In the genomic region with DNA sequence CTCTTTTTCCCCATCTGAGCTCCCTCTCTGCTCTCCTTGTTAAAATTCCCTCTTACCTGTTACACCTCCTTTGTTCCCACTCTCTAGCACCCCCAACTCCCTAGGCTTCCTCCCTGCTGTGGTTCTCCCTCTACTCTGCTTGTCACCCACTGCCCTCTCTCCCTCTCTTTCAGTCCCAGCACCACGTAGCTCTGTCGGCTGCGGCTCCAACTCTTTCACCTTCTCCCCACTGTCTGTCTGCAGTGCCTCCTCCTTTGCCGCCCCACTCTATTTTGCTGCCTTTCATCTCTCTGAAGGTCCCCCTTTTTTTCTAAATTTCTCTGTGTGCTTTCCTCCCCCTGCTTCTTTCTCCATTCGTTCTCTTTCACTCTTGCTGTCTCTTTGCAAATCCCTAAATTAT, we compare ENCODE assay signal across 8 cellular contexts. TPM values are rescaled to one million over a fixed set of nuclear protein-coding genes. Genes with fewer than 3 reads are reported as not detected.
DNase-seq lines count a peak whose midpoint lies in the region; ATAC-seq and TF ChIP-seq lines count a peak whose summit lies in the region.

No MANE protein-coding gene starts in this region.

- H3K9ac ChIP-seq in iPS-18a (ENCODE audit: low read length), result peak overlapping the region; percentile 28

- no peak for TF ChIP-seq CTCF in HFFc6 (IDR thresholded peaks at IDR 0.05)

- peaks cover 7% of the 10 kb centered on the region for H3K36me3 ChIP-seq in iPS-18a (ENCODE audit: control insufficient read depth, low read depth, low read length)

- peaks cover 16% of the 10 kb centered on the region for H3K4me1 Mint-ChIP-seq in HFFc6 (ENCODE audit: low read depth)
- peaks cover 11 to 26% of the 10 kb centered on the region in 2 donors for H3K4me1 Mint-ChIP-seq in stimulated activated naive B cell treated with anti-CD40 and anti-IgM and Interleukin-4, amounts not matched to agents 10 μg/mL and 1 μg/mL and 100 μg/mL, for 72 hours

- peak overlapping the region; percentile 79 for H3K27ac Mint-ChIP-seq in HFFc6
- peak overlapping the region; percentile 96 to 98 for H3K27ac Mint-ChIP-seq in activated naive CD4-positive, alpha-beta T cell treated with anti-CD3 and anti-CD28 coated beads, Interleukin-2, amount 50 U/mL, for 72 hours
- H3K27ac Mint-ChIP-seq in stimulated activated naive B cell treated with anti-CD40 and anti-IgM and Interleukin-4, amounts not matched to agents 10 μg/mL and 1 μg/mL and 100 μg/mL, for 72 hours, result peak overlapping the region; percentile 98

- ATAC-seq in activated naive CD4-positive, alpha-beta T cell treated with anti-CD3 and anti-CD28 coated beads, Interleukin-2, amount 50 U/mL, for 72 hours, result no peak
- no peak for ATAC-seq in stimulated activated naive B cell treated with anti-CD40 and anti-IgM and Interleukin-4, amounts not matched to agents 10 μg/mL and 1 μg/mL and 100 μg/mL, for 72 hours (replicated peaks)
- ATAC-seq in GM18870 (IDR thresholded peaks at IDR 0.05; ENCODE audit: unreplicated experiment) (no peak), HG02885 (IDR thresholded peaks at IDR 0.05; ENCODE audit: poor library complexity, unreplicated experiment) (no peak)

- peaks cover 1% of the 10 kb centered on the region; the same call in 1 of the 2 replicates for H3K27me3 Mint-ChIP-seq in HFFc6 (ENCODE audit: insufficient read depth)
- no peaks in the 10 kb centered on the region for H3K27me3 Mint-ChIP-seq in stimulated activated naive B cell treated with anti-CD40 and anti-IgM and Interleukin-4, amounts not matched to agents 10 μg/mL and 1 μg/mL and 100 μg/mL, for 72 hours

- peaks cover 7% of the 10 kb centered on the region for H3K9me3 Mint-ChIP-seq in HFFc6
- peaks cover 4 to 10% of the 10 kb centered on the region in 2 donors for H3K9me3 Mint-ChIP-seq in activated naive CD4-positive, alpha-beta T cell treated with anti-CD3 and anti-CD28 coated beads, Interleukin-2, amount 50 U/mL, for 72 hours
- H3K9me3 Mint-ChIP-seq in stimulated activated naive B cell treated with anti-CD40 and anti-IgM and Interleukin-4, amounts not matched to agents 10 μg/mL and 1 μg/mL and 100 μg/mL, for 72 hours, result no peaks in the 10 kb centered on the region

- no peaks in the 10 kb centered on the region for H3K9me3 ChIP-seq in iPS-18a (ENCODE audit: control insufficient read depth, low read depth, low read length)

- H3K4me3 ChIP-seq in iPS-18a (ENCODE audit: low read length), result peak overlapping the region; percentile 94

- H3K4me1 ChIP-seq in iPS-18a (ENCODE audit: control insufficient read depth, low read depth, low read length), result peaks cover 4% of the 10 kb centered on the region

- DNase-seq in HFFc6, result no peak
- DNase-seq in activated naive CD4-positive, alpha-beta T cell treated with anti-CD3 and anti-CD28 coated beads, Interleukin-2, amount 50 U/mL, for 72 hours (ENCODE audit: low spot score in 2 of 2), result no peak
- no peak for DNase-seq in stimulated activated naive B cell treated with anti-CD40 and anti-IgM and Interleukin-4, amounts not matched to agents 10 μg/mL and 1 μg/mL and 100 μg/mL, for 72 hours
- DNase-seq in UCSD-AML1 (lab: John Stamatoyannopoulos, UW; ENCODE audit: unreplicated experiment), result no peak
- no peak for DNase-seq in SHP77 (lab: John Stamatoyannopoulos, UW)

- no peak overlapping the region for H3K27ac ChIP-seq in iPS-18a (ENCODE audit: low read length)

- peaks cover 20% of the 10 kb centered on the region for H3K27me3 ChIP-seq in iPS-18a (ENCODE audit: control insufficient read depth, insufficient read depth, low read length)

- H3K36me3 Mint-ChIP-seq in HFFc6 (ENCODE audit: low read depth), result peaks cover 24% of the 10 kb centered on the region
- H3K36me3 Mint-ChIP-seq in activated naive CD4-positive, alpha-beta T cell treated with anti-CD3 and anti-CD28 coated beads, Interleukin-2, amount 50 U/mL, for 72 hours, result peaks cover 36 to 68% of the 10 kb centered on the region in 2 donors
- H3K36me3 Mint-ChIP-seq in stimulated activated naive B cell treated with anti-CD40 and anti-IgM and Interleukin-4, amounts not matched to agents 10 μg/mL and 1 μg/mL and 100 μg/mL, for 72 hours, result peaks cover 27 to 30% of the 10 kb centered on the region in 2 donors

- peak overlapping the region; percentile 96 for H3K4me3 Mint-ChIP-seq in HFFc6
- H3K4me3 Mint-ChIP-seq in stimulated activated naive B cell treated with anti-CD40 and anti-IgM and Interleukin-4, amounts not matched to agents 10 μg/mL and 1 μg/mL and 100 μg/mL, for 72 hours, result peak overlapping the region; percentile 94 to 99

RNA-seq across cellular contexts. Expression of a gene that starts 1.1 kb away (rescaled TPM):
- 1 to 10 TPM; 4.6 to 7.0 (median 5.9) TPM for total RNA-seq in HFFc6 (2021; fragmentation: NEBNext Ultra II Directional; extraction: Animal tissue kit (Norgen Biotek cat#: 25700))
- 10 to 100 TPM; 11.8 to 11.9 TPM for total RNA-seq in activated naive CD4-positive, alpha-beta T cell treated with anti-CD3 and anti-CD28 coated beads, Interleukin-2, amount 50 U/mL, for 72 hours

RNA-seq across cellular contexts. Expression of a gene that starts 19.5 kb away (rescaled TPM):
- total RNA-seq in HFFc6 (2021; fragmentation: NEBNext Ultra II Directional; extraction: Animal tissue kit (Norgen Biotek cat#: 25700)), result 100 to 1,000 TPM; 326 to 383 (median 349) TPM
- 100 to 1,000 TPM; 160 to 231 TPM for total RNA-seq in activated naive CD4-positive, alpha-beta T cell treated with anti-CD3 and anti-CD28 coated beads, Interleukin-2, amount 50 U/mL, for 72 hours

RNA-seq across cellular contexts. Expression of a gene that starts 30.6 kb away (rescaled TPM):
- 10 to 100 TPM in 3 of 6 experiments, 1 to 10 TPM in 3; 8.6 to 11.0 (median 9.9) TPM for total RNA-seq in HFFc6 (2021; fragmentation: NEBNext Ultra II Directional; extraction: Animal tissue kit (Norgen Biotek cat#: 25700))
- 10 to 100 TPM in 1 of 2 donors, 1 to 10 TPM in 1; 9.6 to 10.9 TPM for total RNA-seq in activated naive CD4-positive, alpha-beta T cell treated with anti-CD3 and anti-CD28 coated beads, Interleukin-2, amount 50 U/mL, for 72 hours
